ENCODE assay signal across 1 cellular context in genomic region chr15:43285609-43286037, GRCh38.
TF ChIP-seq lines count a peak whose summit lies in the region.

No MANE protein-coding gene starts in this region.

TF ChIP-seq in K562, 482 proteins besides CTCF, POLR2A, EP300 and RAD21 (continued from another document and continues in another):
- TF ChIP-seq, protein P1, sequence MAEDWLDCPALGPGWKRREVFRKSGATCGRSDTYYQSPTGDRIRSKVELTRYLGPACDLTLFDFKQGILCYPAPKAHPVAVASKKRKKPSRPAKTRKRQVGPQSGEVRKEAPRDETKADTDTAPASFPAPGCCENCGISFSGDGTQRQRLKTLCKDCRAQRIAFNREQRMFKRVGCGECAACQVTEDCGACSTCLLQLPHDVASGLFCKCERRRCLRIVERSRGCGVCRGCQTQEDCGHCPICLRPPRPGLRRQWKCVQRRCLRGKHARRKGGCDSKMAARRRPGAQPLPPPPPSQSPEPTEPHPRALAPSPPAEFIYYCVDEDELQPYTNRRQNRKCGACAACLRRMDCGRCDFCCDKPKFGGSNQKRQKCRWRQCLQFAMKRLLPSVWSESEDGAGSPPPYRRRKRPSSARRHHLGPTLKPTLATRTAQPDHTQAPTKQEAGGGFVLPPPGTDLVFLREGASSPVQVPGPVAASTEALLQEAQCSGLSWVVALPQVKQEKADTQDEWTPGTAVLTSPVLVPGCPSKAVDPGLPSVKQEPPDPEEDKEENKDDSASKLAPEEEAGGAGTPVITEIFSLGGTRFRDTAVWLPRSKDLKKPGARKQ (CRISPR knock-in tag; IDR thresholded peaks at IDR 0.05): no peak
- TF ChIP-seq CC2D1A (IDR thresholded peaks at IDR 0.05) (peak; percentile 67; the same call in 1 of the 2 replicates), NCOA6 (IDR thresholded peaks at IDR 0.05) (no peak), DDX20 (tag; IDR thresholded peaks at IDR 0.05; ENCODE audit: low read depth) (no peak), AFF1 (IDR thresholded peaks at IDR 0.05; ENCODE audit: low read depth in 1 of 2, partially characterized antibody in 2 of 2) (peak in 1 of 2 experiments; percentile 46), ZNF431 (CRISPR knock-in tag; IDR thresholded peaks at IDR 0.05) (0 out of 2 replicates have a peak, but pooled peaks have one; percentile 32), ETS1 (conservative IDR thresholded peaks at IDR 0.05; ENCODE audit: control insufficient read depth, low read depth, low read length) (no peak), HDAC2 (IDR thresholded peaks at IDR 0.05) (peak; percentile 79), YY1 (IDR thresholded peaks at IDR 0.05; ENCODE audit: borderline replicate concordance in 1 of 3, control insufficient read depth in 1 of 3, extremely low read depth in 1 of 3, insufficient read depth in 3 of 3, insufficient read length in 1 of 3, insufficient replicate concordance in 2 of 3, low read depth in 1 of 3, low read length in 2 of 3) (peak in 1 of 3 experiments; percentile 16), HOXB6 (CRISPR knock-in tag; IDR thresholded peaks at IDR 0.05; ENCODE audit: borderline replicate concordance) (no peak), ZNF778 (CRISPR knock-in tag; IDR thresholded peaks at IDR 0.05) (no peak), MNT (conservative IDR thresholded peaks at IDR 0.05) (peak in 1 of 2 experiments; percentile 45; a peak in 2 of 4 replicates), ID3 (CRISPR knock-in tag; IDR thresholded peaks at IDR 0.05) (no peak), ID3 (tag; IDR thresholded peaks at IDR 0.05) (0 out of 2 replicates have a peak, but pooled peaks have one; percentile 42), HDAC1 (IDR thresholded peaks at IDR 0.05) (peak in 1 of 2 experiments; percentile 78; a peak in 1 of 4 replicates), KLF6 (CRISPR knock-in tag; IDR thresholded peaks at IDR 0.05; ENCODE audit: borderline replicate concordance) (no peak), FOXA3 (CRISPR knock-in tag; conservative IDR thresholded peaks at IDR 0.05 in 1 of 2, IDR thresholded peaks at IDR 0.05 in 1 of 2) (peak; percentile 12 to 40; a peak in 1 of 4 replicates), CXXC5 (CRISPR knock-in tag; IDR thresholded peaks at IDR 0.05) (peak; percentile 38; the same call in 1 of the 2 replicates), KDM4B (IDR thresholded peaks at IDR 0.05; ENCODE audit: borderline replicate concordance in 2 of 2, low read depth in 1 of 2) (no peak), PHF21A (IDR thresholded peaks at IDR 0.05; ENCODE audit: borderline replicate concordance, low read depth) (peak; percentile 95; the same call in 1 of the 2 replicates), ZNF253 (CRISPR knock-in tag; conservative IDR thresholded peaks at IDR 0.05) (no peak), ATF1 (CRISPR knock-in tag; IDR thresholded peaks at IDR 0.05) (no peak), ATF1 (tag; IDR thresholded peaks at IDR 0.05) (peak; percentile 41), DACH1 (IDR thresholded peaks at IDR 0.05; ENCODE audit: partially characterized antibody) (peak; percentile 23), KHSRP (IDR thresholded peaks at IDR 0.05) (no peak), THRB (CRISPR knock-in tag; conservative IDR thresholded peaks at IDR 0.05) (0 out of 2 replicates have a peak, but pooled peaks have one; percentile 21), KLF1 (tag; IDR thresholded peaks at IDR 0.05) (no peak), TOE1 (IDR thresholded peaks at IDR 0.05; ENCODE audit: borderline replicate concordance) (no peak), TOE1 (CRISPR knock-in tag; IDR thresholded peaks at IDR 0.05; ENCODE audit: borderline replicate concordance, low read depth) (no peak), NFE2 (IDR thresholded peaks at IDR 0.05; ENCODE audit: low read depth) (peak; percentile 40; the same call in 1 of the 2 replicates), DPF2 (IDR thresholded peaks at IDR 0.05) (0 out of 2 replicates have a peak, but pooled peaks have one; percentile 6), MEF2A (IDR thresholded peaks at IDR 0.05; ENCODE audit: control insufficient read depth, low read depth, low read length) (no peak)
- TF ChIP-seq, protein P2, sequence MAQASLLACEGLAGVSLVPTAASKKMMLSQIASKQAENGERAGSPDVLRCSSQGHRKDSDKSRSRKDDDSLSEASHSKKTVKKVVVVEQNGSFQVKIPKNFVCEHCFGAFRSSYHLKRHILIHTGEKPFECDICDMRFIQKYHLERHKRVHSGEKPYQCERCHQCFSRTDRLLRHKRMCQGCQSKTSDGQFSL (CRISPR knock-in tag; IDR thresholded peaks at IDR 0.05): 0 out of 2 replicates have a peak, but pooled peaks have one; percentile 40
- TF ChIP-seq, protein P2 (tag; IDR thresholded peaks at IDR 0.05): no peak
- TF ChIP-seq, protein P3, sequence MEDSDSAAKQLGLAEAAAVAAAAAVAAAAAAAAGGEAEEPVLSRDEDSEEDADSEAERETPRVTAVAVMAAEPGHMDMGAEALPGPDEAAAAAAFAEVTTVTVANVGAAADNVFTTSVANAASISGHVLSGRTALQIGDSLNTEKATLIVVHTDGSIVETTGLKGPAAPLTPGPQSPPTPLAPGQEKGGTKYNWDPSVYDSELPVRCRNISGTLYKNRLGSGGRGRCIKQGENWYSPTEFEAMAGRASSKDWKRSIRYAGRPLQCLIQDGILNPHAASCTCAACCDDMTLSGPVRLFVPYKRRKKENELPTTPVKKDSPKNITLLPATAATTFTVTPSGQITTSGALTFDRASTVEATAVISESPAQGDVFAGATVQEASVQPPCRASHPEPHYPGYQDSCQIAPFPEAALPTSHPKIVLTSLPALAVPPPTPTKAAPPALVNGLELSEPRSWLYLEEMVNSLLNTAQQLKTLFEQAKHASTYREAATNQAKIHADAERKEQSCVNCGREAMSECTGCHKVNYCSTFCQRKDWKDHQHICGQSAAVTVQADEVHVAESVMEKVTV (CRISPR knock-in tag; IDR thresholded peaks at IDR 0.05): peak; percentile 92
- TF ChIP-seq, protein P4, sequence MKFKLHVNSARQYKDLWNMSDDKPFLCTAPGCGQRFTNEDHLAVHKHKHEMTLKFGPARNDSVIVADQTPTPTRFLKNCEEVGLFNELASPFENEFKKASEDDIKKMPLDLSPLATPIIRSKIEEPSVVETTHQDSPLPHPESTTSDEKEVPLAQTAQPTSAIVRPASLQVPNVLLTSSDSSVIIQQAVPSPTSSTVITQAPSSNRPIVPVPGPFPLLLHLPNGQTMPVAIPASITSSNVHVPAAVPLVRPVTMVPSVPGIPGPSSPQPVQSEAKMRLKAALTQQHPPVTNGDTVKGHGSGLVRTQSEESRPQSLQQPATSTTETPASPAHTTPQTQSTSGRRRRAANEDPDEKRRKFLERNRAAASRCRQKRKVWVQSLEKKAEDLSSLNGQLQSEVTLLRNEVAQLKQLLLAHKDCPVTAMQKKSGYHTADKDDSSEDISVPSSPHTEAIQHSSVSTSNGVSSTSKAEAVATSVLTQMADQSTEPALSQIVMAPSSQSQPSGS (CRISPR knock-in tag; IDR thresholded peaks at IDR 0.05): no peak
- TF ChIP-seq, protein P5, sequence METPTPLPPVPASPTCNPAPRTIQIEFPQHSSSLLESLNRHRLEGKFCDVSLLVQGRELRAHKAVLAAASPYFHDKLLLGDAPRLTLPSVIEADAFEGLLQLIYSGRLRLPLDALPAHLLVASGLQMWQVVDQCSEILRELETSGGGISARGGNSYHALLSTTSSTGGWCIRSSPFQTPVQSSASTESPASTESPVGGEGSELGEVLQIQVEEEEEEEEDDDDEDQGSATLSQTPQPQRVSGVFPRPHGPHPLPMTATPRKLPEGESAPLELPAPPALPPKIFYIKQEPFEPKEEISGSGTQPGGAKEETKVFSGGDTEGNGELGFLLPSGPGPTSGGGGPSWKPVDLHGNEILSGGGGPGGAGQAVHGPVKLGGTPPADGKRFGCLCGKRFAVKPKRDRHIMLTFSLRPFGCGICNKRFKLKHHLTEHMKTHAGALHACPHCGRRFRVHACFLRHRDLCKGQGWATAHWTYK (CRISPR knock-in tag; IDR thresholded peaks at IDR 0.05): no peak
- TF ChIP-seq, protein P6, sequence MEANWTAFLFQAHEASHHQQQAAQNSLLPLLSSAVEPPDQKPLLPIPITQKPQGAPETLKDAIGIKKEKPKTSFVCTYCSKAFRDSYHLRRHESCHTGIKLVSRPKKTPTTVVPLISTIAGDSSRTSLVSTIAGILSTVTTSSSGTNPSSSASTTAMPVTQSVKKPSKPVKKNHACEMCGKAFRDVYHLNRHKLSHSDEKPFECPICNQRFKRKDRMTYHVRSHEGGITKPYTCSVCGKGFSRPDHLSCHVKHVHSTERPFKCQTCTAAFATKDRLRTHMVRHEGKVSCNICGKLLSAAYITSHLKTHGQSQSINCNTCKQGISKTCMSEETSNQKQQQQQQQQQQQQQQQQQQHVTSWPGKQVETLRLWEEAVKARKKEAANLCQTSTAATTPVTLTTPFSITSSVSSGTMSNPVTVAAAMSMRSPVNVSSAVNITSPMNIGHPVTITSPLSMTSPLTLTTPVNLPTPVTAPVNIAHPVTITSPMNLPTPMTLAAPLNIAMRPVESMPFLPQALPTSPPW (CRISPR knock-in tag; IDR thresholded peaks at IDR 0.05): no peak
- TF ChIP-seq, protein P7, sequence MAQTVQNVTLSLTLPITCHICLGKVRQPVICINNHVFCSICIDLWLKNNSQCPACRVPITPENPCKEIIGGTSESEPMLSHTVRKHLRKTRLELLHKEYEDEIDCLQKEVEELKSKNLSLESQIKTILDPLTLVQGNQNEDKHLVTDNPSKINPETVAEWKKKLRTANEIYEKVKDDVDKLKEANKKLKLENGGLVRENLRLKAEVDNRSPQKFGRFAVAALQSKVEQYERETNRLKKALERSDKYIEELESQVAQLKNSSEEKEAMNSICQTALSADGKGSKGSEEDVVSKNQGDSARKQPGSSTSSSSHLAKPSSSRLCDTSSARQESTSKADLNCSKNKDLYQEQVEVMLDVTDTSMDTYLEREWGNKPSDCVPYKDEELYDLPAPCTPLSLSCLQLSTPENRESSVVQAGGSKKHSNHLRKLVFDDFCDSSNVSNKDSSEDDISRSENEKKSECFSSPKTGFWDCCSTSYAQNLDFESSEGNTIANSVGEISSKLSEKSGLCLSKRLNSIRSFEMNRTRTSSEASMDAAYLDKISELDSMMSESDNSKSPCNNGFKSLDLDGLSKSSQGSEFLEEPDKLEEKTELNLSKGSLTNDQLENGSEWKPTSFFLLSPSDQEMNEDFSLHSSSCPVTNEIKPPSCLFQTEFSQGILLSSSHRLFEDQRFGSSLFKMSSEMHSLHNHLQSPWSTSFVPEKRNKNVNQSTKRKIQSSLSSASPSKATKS (CRISPR knock-in tag; IDR thresholded peaks at IDR 0.05): no peak
